In the genomic region with DNA sequence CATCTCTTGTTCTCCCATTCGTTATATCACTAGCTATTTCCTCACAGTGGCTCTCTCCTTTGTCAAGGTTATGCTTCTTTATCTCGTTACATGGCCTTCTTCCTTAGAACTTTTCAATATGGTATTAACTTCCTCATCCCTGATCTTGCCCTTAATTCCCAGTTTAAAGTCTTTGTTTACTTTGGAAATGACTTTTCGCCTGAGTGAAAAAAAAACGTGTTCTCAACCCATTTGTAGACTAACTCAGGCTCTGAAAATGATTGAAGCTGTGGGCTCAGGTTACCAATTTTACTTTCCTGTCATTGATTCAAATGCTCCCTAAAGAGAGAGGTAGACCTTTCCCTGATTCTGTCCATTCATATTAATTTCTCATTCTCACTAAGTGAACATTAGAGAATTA, we compare ENCODE assay signal across 15 cellular contexts.
DNase-seq lines count a peak whose midpoint lies in the region; ATAC-seq, FAIRE-seq and TF ChIP-seq lines count a peak whose summit lies in the region.
"Had no signal": no experiment of that assay in that cellular context is flagged by ENCODE, and none has a peak within 500 bp of the region (broad histone marks: within the 10 kb centered on the region; RNA-seq: fewer than 3 reads in every experiment).

No MANE protein-coding gene starts in this region.

- ATAC-seq in HepG2 (peak; percentile 53; the same call in 2 of the 3 replicates), GM18498 (IDR thresholded peaks at IDR 0.05; ENCODE audit: unreplicated experiment) (no peak), T-helper 17 cell (no peak)
- ATAC-seq: GM23338 had no signal

- H3K4me1 ChIP-seq in HepG2 (ENCODE audit: insufficient read depth, low read length) (peaks cover 12% of the 10 kb centered on the region), small intestine (ENCODE audit: control insufficient read depth in 2 of 2, insufficient read depth in 1 of 2, low read depth in 1 of 2, low read length in 1 of 2) (no peaks in the 10 kb centered on the region), esophagus muscularis mucosa (peaks cover 0 to 10% (median 7%) of the 10 kb centered on the region in 4 donors)

- DNase-seq in HuH-7 (ENCODE audit: low spot score): peak; percentile 64
- DNase-seq in endothelial cell (ENCODE audit: low spot score): no peak
- DNase-seq in HepG2 (ENCODE audit: low spot score): no peak
- peak; percentile 28 for DNase-seq in small intestine
- DNase-seq in esophagus muscularis mucosa (ENCODE audit: extremely low spot score): no peak
- DNase-seq in T-helper 17 cell: no peak
- DNase-seq: ACHN; CD4-positive, CD25-positive, alpha-beta regulatory T cell; DMS53; GF-D8; H7 had no signal

- in situ Hi-C loops in HepG2 (cut with HindIII; ENCODE audit: extremely low pct_ligation_motif_present, low pct_unique_long_range_greater_than_20kb): no loop called here

- H3K27me3 ChIP-seq in HepG2 (ENCODE audit: control insufficient read depth in 1 of 2, insufficient read depth in 2 of 2, low read length in 2 of 2) (no peaks in the 10 kb centered on the region), small intestine (ENCODE audit: control insufficient read depth in 2 of 2, insufficient read depth in 2 of 2, low read length in 2 of 2) (no peaks in the 10 kb centered on the region), esophagus muscularis mucosa (no peaks in the 10 kb centered on the region)
- H3K27me3 ChIP-seq: BLaER1 treated with 17β-estradiol and CSF1 and Interleukin-3, amounts not matched to agents 10 nM and 100 nM had no signal

- H3K4me1 Mint-ChIP-seq in endothelial cell (ENCODE audit: unreplicated experiment): peaks cover 15% of the 10 kb centered on the region
- H3K4me1 Mint-ChIP-seq in T-helper 17 cell: no peaks in the 10 kb centered on the region
- H3K4me1 Mint-ChIP-seq: GM23338 had no signal

- H3K27ac ChIP-seq in HepG2 (ENCODE audit: extremely low read length, insufficient read depth, low read length) (no peak overlapping the region), small intestine (ENCODE audit: low read depth in 1 of 2, low read length in 1 of 2) (no peak overlapping the region), esophagus muscularis mucosa (replicated peaks in 1 of 4) (no peak overlapping the region)
- H3K27ac ChIP-seq: BLaER1 treated with 17β-estradiol and CSF1 and Interleukin-3, amounts not matched to agents 10 nM and 100 nM had no signal

- H3K9me3 ChIP-seq in HepG2 (ENCODE audit: low read length) (no peaks in the 10 kb centered on the region; the same call in 1 of the 2 replicates), small intestine (ENCODE audit: control insufficient read depth, low read depth) (no peaks in the 10 kb centered on the region), esophagus muscularis mucosa (no peaks in the 10 kb centered on the region), T-helper 17 cell (ENCODE audit: control insufficient read depth, low read length, poor library complexity, severe bottlenecking) (no peaks in the 10 kb centered on the region)

- peak overlapping the region; percentile 10 for H3K27ac Mint-ChIP-seq in endothelial cell (ENCODE audit: unreplicated experiment)
- H3K27ac Mint-ChIP-seq in T-helper 17 cell: no peak overlapping the region
- H3K27ac Mint-ChIP-seq: GM23338, IgD-negative memory B cell had no signal

- no peak for FAIRE-seq in HepG2 (lab: Jason Lieb, UNC)
- FAIRE-seq in small intestine (lab: Jason Lieb, UNC): no peak

- no peaks in the 10 kb centered on the region for H3K79me2 ChIP-seq in HepG2 (ENCODE audit: insufficient read depth, low read length)

- H3K36me3 ChIP-seq in HepG2 (replicated peaks in 1 of 2; ENCODE audit: control insufficient read depth in 1 of 2, insufficient read depth in 2 of 2, low read length in 2 of 2) (no peaks in the 10 kb centered on the region), small intestine (ENCODE audit: control insufficient read depth in 2 of 2, insufficient read depth in 2 of 2, low read length in 2 of 2) (no peaks in the 10 kb centered on the region), esophagus muscularis mucosa (no peaks in the 10 kb centered on the region)

- H2AFZ ChIP-seq in HepG2 (ENCODE audit: low read length): no peak overlapping the region
- H2AFZ ChIP-seq: GM23338 had no signal

- POLR2A ChIA-PET in HepG2 (lab: Yijun Ruan, JAX): no interaction called here

- whole genome bisulfite sequencing in HepG2 (ENCODE audit: low lambda C conversion rate): 65% methylated on average over 4 of the region's 4 CpGs
- WGBS in small intestine, 3 donors: 16 to 47% (median 23%) methylated on average over 4 of the region's 4 CpGs
- 80% methylated on average over 4 of the region's 4 CpGs for WGBS in esophagus muscularis mucosa

- no peaks in the 10 kb centered on the region for H3K9me3 Mint-ChIP-seq in endothelial cell (ENCODE audit: unreplicated experiment)
- H3K9me3 Mint-ChIP-seq: IgD-negative memory B cell had no signal

- H3K9ac ChIP-seq in HepG2 (ENCODE audit: insufficient read depth, low read depth, low read length): no peak overlapping the region
- H3K9ac ChIP-seq: BLaER1 treated with 17β-estradiol and CSF1 and Interleukin-3, amounts not matched to agents 10 nM and 100 nM had no signal

- TF ChIP-seq RAD21 in HepG2 (CRISPR knock-in tag; IDR thresholded peaks at IDR 0.05): no peak

- TF ChIP-seq CTCF in endothelial cell (IDR thresholded peaks at IDR 0.05; ENCODE audit: unreplicated experiment) (no peak), HepG2 (CRISPR knock-in tag; IDR thresholded peaks at IDR 0.05) (no peak), esophagus muscularis mucosa (IDR thresholded peaks at IDR 0.05) (no peak)

- no peak overlapping the region for H3K4me3 Mint-ChIP-seq in endothelial cell (ENCODE audit: unreplicated experiment)
- no peak overlapping the region for H3K4me3 Mint-ChIP-seq in T-helper 17 cell
- H3K4me3 Mint-ChIP-seq: CD4-positive, CD25-positive, alpha-beta regulatory T cell; GM23338; IgD-negative memory B cell had no signal

- CTCF ChIA-PET in HepG2 (lab: Yijun Ruan, JAX; ENCODE audit: low intra/inter-chr PET ratio, low total read pairs): no interaction called here

- TF ChIP-seq POLR2A in HepG2 (IDR thresholded peaks at IDR 0.05; ENCODE audit: insufficient read depth in 1 of 2, low read depth in 2 of 2, low read length in 2 of 2) (no peak), esophagus muscularis mucosa (IDR thresholded peaks at IDR 0.05; ENCODE audit: low read depth) (no peak)

- peaks cover 4% of the 10 kb centered on the region for H3K36me3 Mint-ChIP-seq in endothelial cell (ENCODE audit: low read depth, unreplicated experiment)
- H3K36me3 Mint-ChIP-seq in T-helper 17 cell (ENCODE audit: low read depth): no peaks in the 10 kb centered on the region

- intact Hi-C loops in HepG2 (cut with micrococcal nuclease; ENCODE audit: unreplicated experiment) (no loop called here), esophagus muscularis mucosa (cut with DNase I) (no loop called here)

- TF ChIP-seq EP300 in HepG2 (IDR thresholded peaks at IDR 0.05; ENCODE audit: low read depth in 2 of 2, low read length in 2 of 2) (no peak), HepG2 (CRISPR knock-in tag; IDR thresholded peaks at IDR 0.05; ENCODE audit: borderline replicate concordance) (no peak), esophagus muscularis mucosa (IDR thresholded peaks at IDR 0.05) (no peak)

- BruUV-seq in HepG2 (replicated peaks; lab: Mats Ljungman, UMichigan): no TSS peak

- H3K4me2 ChIP-seq in HepG2 (ENCODE audit: low read depth, low read length): no peak overlapping the region
- H3K4me2 ChIP-seq: BLaER1 treated with 17β-estradiol and CSF1 and Interleukin-3, amounts not matched to agents 10 nM and 100 nM; GM23338 had no signal

- H4K20me1 ChIP-seq in HepG2 (ENCODE audit: insufficient read depth, low read length): no peaks in the 10 kb centered on the region
- H4K20me1 ChIP-seq: BLaER1 treated with 17β-estradiol and CSF1 and Interleukin-3, amounts not matched to agents 10 nM and 100 nM had no signal

- H3K4me3 ChIP-seq in HepG2 (replicated peaks in 1 of 3; ENCODE audit: insufficient read depth in 1 of 3, low read depth in 2 of 3, low read length in 3 of 3) (no peak overlapping the region), small intestine (ENCODE audit: low read depth in 1 of 2, low read length in 2 of 2) (no peak overlapping the region), esophagus muscularis mucosa (no peak overlapping the region)
- H3K4me3 ChIP-seq: BLaER1 treated with 17β-estradiol and CSF1 and Interleukin-3, amounts not matched to agents 10 nM and 100 nM; GM23338 had no signal

- H3K27me3 Mint-ChIP-seq in endothelial cell (ENCODE audit: unreplicated experiment) (no peaks in the 10 kb centered on the region), T-helper 17 cell (no peaks in the 10 kb centered on the region)
- H3K27me3 Mint-ChIP-seq: CD4-positive, CD25-positive, alpha-beta regulatory T cell; IgD-negative memory B cell had no signal

TF ChIP-seq in HepG2, 621 proteins besides CTCF, POLR2A, EP300 and RAD21 (continues in another document):
- no peak for TF ChIP-seq KLF12 (CRISPR knock-in tag; IDR thresholded peaks at IDR 0.05; ENCODE audit: borderline replicate concordance)
- TF ChIP-seq, protein P1, sequence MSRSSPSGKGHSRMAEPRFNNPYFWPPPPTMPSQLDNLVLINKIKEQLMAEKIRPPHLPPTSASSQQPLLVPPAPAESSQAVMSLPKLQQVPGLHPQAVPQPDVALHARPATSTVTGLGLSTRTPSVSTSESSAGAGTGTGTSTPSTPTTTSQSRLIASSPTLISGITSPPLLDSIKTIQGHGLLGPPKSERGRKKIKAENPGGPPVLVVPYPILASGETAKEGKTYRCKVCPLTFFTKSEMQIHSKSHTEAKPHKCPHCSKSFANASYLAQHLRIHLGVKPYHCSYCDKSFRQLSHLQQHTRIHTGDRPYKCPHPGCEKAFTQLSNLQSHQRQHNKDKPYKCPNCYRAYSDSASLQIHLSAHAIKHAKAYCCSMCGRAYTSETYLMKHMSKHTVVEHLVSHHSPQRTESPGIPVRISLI (CRISPR knock-in tag; IDR thresholded peaks at IDR 0.05; ENCODE audit: borderline replicate concordance): peak; percentile 41; the same call in 1 of the 2 replicates
- peak; percentile 34; the same call in 1 of the 2 replicates for TF ChIP-seq ZMYM4 (CRISPR knock-in tag; IDR thresholded peaks at IDR 0.05)
- TF ChIP-seq FOXA1 (IDR thresholded peaks at IDR 0.05): no peak
- TF ChIP-seq FOXA1 (CRISPR knock-in tag; IDR thresholded peaks at IDR 0.05): 0 out of 2 replicates have a peak, but pooled peaks have one; percentile 7
- TF ChIP-seq CC2D1A (CRISPR knock-in tag; IDR thresholded peaks at IDR 0.05): no peak

Comparison
In these comparisons a context has a peak if more than half of its experiments do, and no peak if none do; other contexts are left out.
1. DNase-seq: peak in HuH-7 (single experiment) and small intestine (single experiment); none in endothelial cell (single experiment), HepG2 (single experiment), esophagus muscularis mucosa (single experiment) and T-helper 17 cell (0 of 3).